In the genomic region with DNA sequence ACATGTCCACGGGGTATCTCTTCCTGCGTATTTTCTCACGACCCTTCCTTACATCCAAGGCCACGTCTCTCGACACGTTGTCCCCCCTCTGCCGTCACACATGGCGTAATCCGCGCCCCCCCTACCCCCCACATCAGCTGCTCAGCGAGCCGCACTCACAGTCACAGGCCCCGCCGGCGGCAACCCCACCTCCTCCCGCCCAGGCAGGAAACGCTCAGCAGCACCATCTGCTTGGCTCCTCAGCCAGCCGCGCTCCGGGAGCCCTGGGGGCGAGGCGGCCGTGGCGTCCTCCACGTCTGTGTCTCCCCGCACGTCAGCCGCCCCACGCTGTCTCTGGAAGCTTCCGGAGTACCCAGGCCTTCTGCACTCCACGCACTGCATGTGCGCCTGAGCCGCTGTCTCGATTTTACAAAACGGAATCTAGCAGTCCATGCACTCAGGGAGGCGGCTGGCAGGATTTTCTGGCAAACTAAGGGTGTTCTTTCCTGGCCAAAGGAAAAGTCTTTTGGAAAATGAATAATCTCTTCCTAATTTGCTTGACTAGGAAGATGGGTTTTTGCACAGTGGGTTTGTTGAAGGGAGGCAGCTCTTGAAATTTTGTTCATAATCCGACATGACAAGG, we compare ENCODE assay signal across 7 cellular contexts.
DNase-seq lines count a peak whose midpoint lies in the region; ATAC-seq and TF ChIP-seq lines count a peak whose summit lies in the region.

No MANE protein-coding gene starts in this region.

- H3K27me3 Mint-ChIP-seq in activated CD4-positive, alpha-beta memory T cell treated with anti-CD3 and anti-CD28 coated beads for 36 hours: peaks cover 4% of the 10 kb centered on the region
- H3K27me3 Mint-ChIP-seq in mesothelial cell of epicardium (ENCODE audit: low read depth): no peaks in the 10 kb centered on the region

- CTCF ChIA-PET in activated CD4-positive, alpha-beta memory T cell treated with anti-CD3 and anti-CD28 coated beads for 36 hours (lab: Charles Lee): no interaction called here

- no peaks in the 10 kb centered on the region for H3K9me3 ChIP-seq in MM.1S (replicated peaks; ENCODE audit: insufficient read depth, low read length)

- ATAC-seq in GM19328 (IDR thresholded peaks at IDR 0.05; ENCODE audit: unreplicated experiment): no peak

- peak overlapping the region; percentile 98 for H3K4me2 ChIP-seq in MM.1S (ENCODE audit: low read depth, low read length)

- H3K4me3 Mint-ChIP-seq in activated CD4-positive, alpha-beta memory T cell treated with anti-CD3 and anti-CD28 coated beads for 36 hours: peak overlapping the region; percentile 64
- peak overlapping the region; percentile 24 for H3K4me3 Mint-ChIP-seq in mesothelial cell of epicardium

- peak overlapping the region; percentile 59 for H2AFZ ChIP-seq in MM.1S (ENCODE audit: low read length)

- no peaks in the 10 kb centered on the region for H3K9me2 ChIP-seq in MM.1S (replicated peaks; ENCODE audit: insufficient read depth, low read length)

- POLR2A ChIA-PET in activated CD4-positive, alpha-beta memory T cell treated with anti-CD3 and anti-CD28 coated beads for 36 hours (lab: Charles Lee): interaction anchor here (0.9 kb wide), 1 partner anchor 9 kb away, joined by 4 read pairs; no protein-coding TSS in a partner anchor

- peak; percentile 84 for DNase-seq in GM19238 (ENCODE audit: insufficient read length, low spot score)
- peak; percentile 92 for DNase-seq in MM.1S
- peak; percentile 83 for DNase-seq in activated CD4-positive, alpha-beta memory T cell treated with anti-CD3 and anti-CD28 coated beads for 36 hours
- DNase-seq in dorsolateral prefrontal cortex: peak in 9 of 10 donors; percentile 35 to 82 (median 69)
- DNase-seq in mesothelial cell of epicardium (ENCODE audit: low spot score in 2 of 2, unreplicated experiment in 2 of 2): peak in 1 of 2 experiments; percentile 68
- DNase-seq in stimulated activated CD8-positive, alpha-beta memory T cell treated with anti-CD3 and anti-CD28 coated beads, Interleukin-4, amount 100 ng/mL, for 4 hours (ENCODE audit: low read depth in 2 of 2, low spot score in 1 of 2): peak; percentile 54 to 70

- H3K4me3 ChIP-seq in MM.1S (ENCODE audit: low read length) (peak overlapping the region; percentile 61), dorsolateral prefrontal cortex (peak overlapping the region in 32 of 59 donors; percentile 3 to 45 (median 26))

- H4K20me1 ChIP-seq in MM.1S (ENCODE audit: insufficient read depth, low read length): no peaks in the 10 kb centered on the region

- peaks cover 26% of the 10 kb centered on the region for H3K4me1 ChIP-seq in MM.1S (ENCODE audit: low read length)

- no peaks in the 10 kb centered on the region for H3K79me2 ChIP-seq in MM.1S (ENCODE audit: low read length)

- H3K27me3 ChIP-seq in MM.1S (replicated peaks; ENCODE audit: insufficient read depth, low read length): no peaks in the 10 kb centered on the region
- no peaks in the 10 kb centered on the region for H3K27me3 ChIP-seq in dorsolateral prefrontal cortex

- H3K27ac Mint-ChIP-seq in activated CD4-positive, alpha-beta memory T cell treated with anti-CD3 and anti-CD28 coated beads for 36 hours: peak overlapping the region; percentile 71
- peak overlapping the region; percentile 85 for H3K27ac Mint-ChIP-seq in mesothelial cell of epicardium

- H3K9me3 Mint-ChIP-seq in activated CD4-positive, alpha-beta memory T cell treated with anti-CD3 and anti-CD28 coated beads for 36 hours: no peaks in the 10 kb centered on the region
- H3K9me3 Mint-ChIP-seq in mesothelial cell of epicardium: no peaks in the 10 kb centered on the region

- H3F3A ChIP-seq in MM.1S (ENCODE audit: insufficient read depth, low read length): peaks cover 21% of the 10 kb centered on the region

- no peaks in the 10 kb centered on the region for H3K36me3 Mint-ChIP-seq in activated CD4-positive, alpha-beta memory T cell treated with anti-CD3 and anti-CD28 coated beads for 36 hours
- no peaks in the 10 kb centered on the region for H3K36me3 Mint-ChIP-seq in mesothelial cell of epicardium

- H3K9ac ChIP-seq in MM.1S (ENCODE audit: low read length): peak overlapping the region; percentile 96

- H3K27ac ChIP-seq in MM.1S (ENCODE audit: low read length) (peak overlapping the region; percentile 97), dorsolateral prefrontal cortex (peak overlapping the region in 55 of 59 donors; percentile 0 to 93 (median 76))

- peaks cover 24% of the 10 kb centered on the region for H3K4me1 Mint-ChIP-seq in activated CD4-positive, alpha-beta memory T cell treated with anti-CD3 and anti-CD28 coated beads for 36 hours (ENCODE audit: low read depth)
- peaks cover 46% of the 10 kb centered on the region for H3K4me1 Mint-ChIP-seq in mesothelial cell of epicardium

- no peaks in the 10 kb centered on the region for H3K36me3 ChIP-seq in MM.1S (replicated peaks; ENCODE audit: insufficient read depth, low read length)

- TF ChIP-seq CTCF in MM.1S (IDR thresholded peaks at IDR 0.05; ENCODE audit: low read length) (peak; percentile 21; the same call in 1 of the 2 replicates), dorsolateral prefrontal cortex (IDR thresholded peaks at IDR 0.05 in 54 of 56, conservative IDR thresholded peaks at IDR 0.05 in 2 of 56; ENCODE audit: low read depth in 1 of 56, partially characterized antibody in 56 of 56) (peak in 1 of 56 donors; percentile 10), mesothelial cell of epicardium (IDR thresholded peaks at IDR 0.05; ENCODE audit: unreplicated experiment) (no peak)

- intact Hi-C loops in activated CD4-positive, alpha-beta memory T cell treated with anti-CD3 and anti-CD28 coated beads for 36 hours (cut with micrococcal nuclease): no loop called here
- intact Hi-C loops in dorsolateral prefrontal cortex (cut with DNase I): no loop called here
